ENCODE assay signal across 8 cellular contexts in the genomic region with DNA sequence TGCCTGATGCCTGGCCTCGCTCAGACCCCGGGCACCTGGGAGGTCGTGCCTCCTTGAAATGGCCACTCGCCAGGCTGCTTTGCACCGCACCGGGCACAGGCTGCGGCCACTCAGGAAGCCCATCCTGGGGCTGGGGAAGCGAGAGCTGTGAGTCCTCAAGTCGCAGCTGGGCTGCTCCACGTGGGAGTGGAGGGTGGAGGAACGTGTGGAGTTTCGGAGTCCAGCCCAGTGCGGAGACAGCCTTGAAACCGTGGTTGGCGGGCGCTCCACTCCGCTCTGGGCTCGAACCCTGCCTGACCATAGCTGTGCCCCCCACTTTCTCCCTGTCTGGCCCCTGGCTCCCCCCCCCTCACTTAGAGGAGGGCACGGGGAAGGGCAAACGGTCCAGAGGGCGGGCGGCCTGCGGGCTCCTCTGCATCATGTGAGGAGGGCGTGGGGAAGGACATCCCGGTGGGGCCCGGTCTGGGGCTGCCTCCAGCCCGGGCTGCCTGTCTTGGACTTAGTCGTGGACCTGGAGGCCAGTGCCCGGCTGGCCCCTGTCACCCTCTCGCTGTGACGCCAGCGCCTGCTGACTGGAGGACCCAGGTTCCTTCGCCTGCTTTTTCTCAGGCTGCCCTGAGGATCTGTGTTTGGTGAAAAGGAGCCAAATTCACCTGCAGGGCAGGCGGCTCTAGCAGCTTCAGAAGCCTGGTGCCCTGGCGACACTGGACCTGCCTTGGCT. TPM values are rescaled to one million over a fixed set of nuclear protein-coding genes. Genes with fewer than 3 reads are reported as not detected.
A peak's percentile ranks its signal among the peaks of the same experiment; 100 is the strongest.
DNase-seq lines count a peak whose midpoint lies in the region; ATAC-seq, FAIRE-seq and TF ChIP-seq lines count a peak whose summit lies in the region.
"Had no signal": no experiment of that assay in that cellular context is flagged by ENCODE, and none has a peak within 500 bp of the region (broad histone marks: within the 10 kb centered on the region; RNA-seq: fewer than 3 reads in every experiment).

No MANE protein-coding gene starts in this region.

- H3K4me2 ChIP-seq in keratinocyte (ENCODE audit: control insufficient read depth, extremely low read depth, insufficient read depth, low read depth, low read length) = peak overlapping the region; percentile 77

- TF ChIP-seq EP300 in stomach (IDR thresholded peaks at IDR 0.05) = no peak

- ATAC-seq in GM21390 (IDR thresholded peaks at IDR 0.05; ENCODE audit: unreplicated experiment) (no peak), GM21447 (IDR thresholded peaks at IDR 0.05; ENCODE audit: unreplicated experiment) (no peak)

- intact Hi-C loops in ascending aorta (cut with DNase I) = loop anchor here (2.0 to 5.0 kb wide), 3 partner anchors 39 to 1220 kb away; partner anchors contain the start of genes CEMP1, GNPTG and TSR3
- intact Hi-C loops in stomach (cut with DNase I; ENCODE audit: low total_unique reads) = no loop called here

- FAIRE-seq in keratinocyte (lab: Jason Lieb, UNC) = no peak

- no peak for TF ChIP-seq POLR2A in stomach (IDR thresholded peaks at IDR 0.05)

- no peaks in the 10 kb centered on the region for H3K4me1 ChIP-seq in HUES64 (ENCODE audit: insufficient read depth, low read length)
- peaks cover 21 to 25% of the 10 kb centered on the region in 2 donors for H3K4me1 ChIP-seq in ascending aorta
- peaks cover 16% of the 10 kb centered on the region for H3K4me1 ChIP-seq in keratinocyte (ENCODE audit: control insufficient read depth, extremely low read depth, insufficient read depth, low read length)
- H3K4me1 ChIP-seq in stomach = peaks cover 30 to 55% (median 48%) of the 10 kb centered on the region in 4 donors

- H3K9me3 ChIP-seq in HUES64 (ENCODE audit: insufficient read depth, low read depth, low read length) (no peaks in the 10 kb centered on the region), ascending aorta (no peaks in the 10 kb centered on the region), keratinocyte (ENCODE audit: control insufficient read depth, low read depth, low read length) (no peaks in the 10 kb centered on the region), stomach (no peaks in the 10 kb centered on the region)

- DNase-seq in ascending aorta (ENCODE audit: low spot score in 2 of 2) (no peak), keratinocyte (ENCODE audit: low read depth, low spot score) (no peak), stomach (no peak)
- no peak for DNase-seq in NK-92 treated with Interleukin-12 subunit alpha and Interleukin-12 subunit beta, amount 100 ng/mL, for 24 hours (lab: John Stamatoyannopoulos, UW)
- DNase-seq: stimulated activated CD4-positive, alpha-beta T cell treated with anti-CD3 and anti-CD28 coated beads, Interleukin-4, amount 100 ng/mL, for 24 hours had no signal

- H3K27me3 ChIP-seq in HUES64 (ENCODE audit: insufficient read depth, low read length) = no peaks in the 10 kb centered on the region
- no peaks in the 10 kb centered on the region for H3K27me3 ChIP-seq in ascending aorta
- no peaks in the 10 kb centered on the region for H3K27me3 ChIP-seq in keratinocyte (ENCODE audit: control insufficient read depth, extremely low read depth, insufficient read depth, low read length)
- no peaks in the 10 kb centered on the region for H3K27me3 ChIP-seq in stomach

- H3K36me3 ChIP-seq in HUES64 (ENCODE audit: insufficient read depth, low read length) (peaks cover 46% of the 10 kb centered on the region), ascending aorta (peaks cover 35 to 40% of the 10 kb centered on the region in 2 donors), keratinocyte (ENCODE audit: control insufficient read depth in 2 of 2, extremely low read depth in 1 of 2, insufficient read depth in 2 of 2, low read length in 2 of 2) (peaks cover 19 to 36% of the 10 kb centered on the region in 2 experiments), stomach (peaks cover 31 to 47% (median 44%) of the 10 kb centered on the region in 4 donors)

- H3K9me1 ChIP-seq in keratinocyte (ENCODE audit: control insufficient read depth, extremely low read depth, insufficient read depth, low read length) = no peaks in the 10 kb centered on the region

- H4K20me1 ChIP-seq in keratinocyte (ENCODE audit: control insufficient read depth, extremely low read depth, insufficient read depth, low read length) = peaks cover 34% of the 10 kb centered on the region

- H3K27ac ChIP-seq in HUES64 (ENCODE audit: low read depth, low read length) = no peak overlapping the region
- no peak overlapping the region for H3K27ac ChIP-seq in ascending aorta
- no peak overlapping the region for H3K27ac ChIP-seq in keratinocyte (ENCODE audit: control insufficient read depth, insufficient read depth, low read length)
- H3K27ac ChIP-seq in stomach = peak overlapping the region; percentile 0 to 98 (median 15)

- dilution Hi-C loops in keratinocyte (cut with MboI; ENCODE audit: extremely low pct_ligation_motif_present, low sequenced_read_pairs) = no loop called here

- peaks cover 66% of the 10 kb centered on the region for H3K79me2 ChIP-seq in keratinocyte (ENCODE audit: control insufficient read depth, insufficient read depth, low read length)

- H2AFZ ChIP-seq in keratinocyte (ENCODE audit: control insufficient read depth, low read length) = no peak overlapping the region

- H3K4me3 ChIP-seq in HUES64 (ENCODE audit: low read length) (peak overlapping the region; percentile 94), ascending aorta (peak overlapping the region; percentile 83 to 91), keratinocyte (ENCODE audit: control insufficient read depth in 2 of 3, extremely low read depth in 1 of 3, insufficient read depth in 2 of 3, low read depth in 1 of 3, low read length in 3 of 3) (peak overlapping the region; percentile 79 to 90 (median 89)), stomach (peak overlapping the region; percentile 79 to 97 (median 86))

- WGBS in HUES64 = 87% methylated on average over 35 of the region's 35 CpGs
- WGBS in stomach, 5 donors = 14 to 27% (median 23%) methylated on average over 7 to 35 of the region's 35 CpGs

- no peak for TF ChIP-seq CTCF in ascending aorta (IDR thresholded peaks at IDR 0.05)
- TF ChIP-seq CTCF in keratinocyte (optimal IDR thresholded peaks at IDR 0.05 in 1 of 3, IDR thresholded peaks at IDR 0.05 in 1 of 3, conservative IDR thresholded peaks at IDR 0.05 in 1 of 3; ENCODE audit: extremely low read depth in 1 of 3, insufficient read depth in 2 of 3, low read length in 3 of 3) = no peak
- TF ChIP-seq CTCF in stomach (IDR thresholded peaks at IDR 0.05) = no peak

- H3K9ac ChIP-seq in HUES64 (ENCODE audit: low read depth, low read length) (peak overlapping the region; percentile 100), keratinocyte (ENCODE audit: control insufficient read depth, extremely low read depth, insufficient read depth, low read length) (peak overlapping the region; percentile 80)

RNA-seq across cellular contexts. Expression of gene UBE2I, which starts 2.5 kb away (rescaled TPM):
- polyA plus RNA-seq in HUES64 (2013, experiment 1 of 2) = 181 TPM
- polyA plus RNA-seq in HUES64 (2013, experiment 2 of 2) = 205 TPM
- total RNA-seq in ascending aorta = 141 TPM
- polyA plus RNA-seq in keratinocyte = 72.8 to 157 TPM (median 139 TPM) in 3 replicates
- 332 TPM for polyA plus RNA-seq in keratinocyte (2011; ENCODE audit: low read depth)
- 136 and 183 TPM in 2 replicates for polyA plus RNA-seq in keratinocyte (2011; cell fraction: cytosol; rRNA removed)
- polyA plus RNA-seq in keratinocyte (2011; cell fraction: nucleus; rRNA removed) = 107 and 113 TPM in 2 replicates
- polyA plus RNA-seq in keratinocyte (2012; ENCODE audit: low replicate concordance) = 109 and 116 TPM in 2 replicates
- polyA minus RNA-seq in keratinocyte = 37.7 to 67.5 TPM (median 54.1 TPM) in 3 replicates
- 50.6 TPM for polyA minus RNA-seq in keratinocyte (2011; cell fraction: cytosol; rRNA and poly(A)+ RNA removed)
- polyA minus RNA-seq in keratinocyte (2011; cell fraction: nucleus; rRNA and poly(A)+ RNA removed) = 25.5 and 46.0 TPM in 2 replicates
- total RNA-seq in stomach = 10 to 100 TPM; 42.0 to 71.0 (median 48.0) TPM
- 10 to 100 TPM; 42.2 to 48.2 (median 42.6) TPM for polyA plus RNA-seq in stomach

RNA-seq across cellular contexts. Expression of gene BAIAP3, which starts 21.5 kb away (rescaled TPM):
- polyA plus RNA-seq in HUES64 (2013, experiment 1 of 2) = 1.7 TPM
- 4.2 TPM for polyA plus RNA-seq in HUES64 (2013, experiment 2 of 2)
- 0.64 TPM for total RNA-seq in ascending aorta
- 0.09 to 0.10 TPM in 2 of 3 replicates, not detected in the other for polyA plus RNA-seq in keratinocyte
- polyA plus RNA-seq in keratinocyte (2011; ENCODE audit: low read depth) = not detected
- 0.04 TPM in 1 of 2 replicates, not detected in the other for polyA plus RNA-seq in keratinocyte (2011; cell fraction: cytosol; rRNA removed)
- polyA plus RNA-seq in keratinocyte (2011; cell fraction: nucleus; rRNA removed) = 0.06 and 0.36 TPM in 2 replicates
- 0.16 and 0.18 TPM in 2 replicates for polyA plus RNA-seq in keratinocyte (2012; ENCODE audit: low replicate concordance)
- not detected in 3 replicates for polyA minus RNA-seq in keratinocyte
- not detected for polyA minus RNA-seq in keratinocyte (2011; cell fraction: cytosol; rRNA and poly(A)+ RNA removed)
- polyA minus RNA-seq in keratinocyte (2011; cell fraction: nucleus; rRNA and poly(A)+ RNA removed) = not detected in 2 replicates
- total RNA-seq in stomach = 10 to 100 TPM in 1 of 5 donors, 1 to 10 TPM in 4; 3.7 to 94.7 (median 6.7) TPM
- 1 to 10 TPM; 1.5 to 3.6 (median 2.5) TPM for polyA plus RNA-seq in stomach

RNA-seq across cellular contexts. Expression of gene TSR3, which starts 39.8 kb away (rescaled TPM):
- polyA plus RNA-seq in HUES64 (2013, experiment 1 of 2) = 50.1 TPM
- polyA plus RNA-seq in HUES64 (2013, experiment 2 of 2) = 45.6 TPM
- total RNA-seq in ascending aorta (143 TPM), stomach (100 to 1,000 TPM in 1 of 5 donors, 10 to 100 TPM in 3, 1 to 10 TPM in 1; 9.3 to 441 (median 41.1) TPM)
- polyA plus RNA-seq in keratinocyte (33.0 to 49.0 TPM (median 40.8 TPM) in 3 replicates), stomach (10 to 100 TPM; 65.6 to 74.5 (median 71.9) TPM)
- 15.8 TPM for polyA plus RNA-seq in keratinocyte (2011; ENCODE audit: low read depth)
- polyA plus RNA-seq in keratinocyte (2011; cell fraction: cytosol; rRNA removed) = 22.6 and 56.4 TPM in 2 replicates
- polyA plus RNA-seq in keratinocyte (2011; cell fraction: nucleus; rRNA removed) = 22.1 and 23.5 TPM in 2 replicates
- polyA plus RNA-seq in keratinocyte (2012; ENCODE audit: low replicate concordance) = 30.6 and 71.3 TPM in 2 replicates
- polyA minus RNA-seq in keratinocyte = 10.2 to 33.4 TPM (median 17.3 TPM) in 3 replicates
- polyA minus RNA-seq in keratinocyte (2011; cell fraction: cytosol; rRNA and poly(A)+ RNA removed) = 87.1 TPM
- polyA minus RNA-seq in keratinocyte (2011; cell fraction: nucleus; rRNA and poly(A)+ RNA removed) = 11.6 and 12.7 TPM in 2 replicates

RNA-seq across cellular contexts. Expression of gene GNPTG, which starts 39.8 kb away (rescaled TPM):
- 14.9 TPM for polyA plus RNA-seq in HUES64 (2013, experiment 1 of 2)
- polyA plus RNA-seq in HUES64 (2013, experiment 2 of 2) = 14.2 TPM
- 86.6 TPM for total RNA-seq in ascending aorta
- polyA plus RNA-seq in keratinocyte = 30.9 to 68.7 TPM (median 30.9 TPM) in 3 replicates
- 36.8 TPM for polyA plus RNA-seq in keratinocyte (2011; ENCODE audit: low read depth)
- polyA plus RNA-seq in keratinocyte (2011; cell fraction: cytosol; rRNA removed) = 24.4 and 54.9 TPM in 2 replicates
- 76.6 and 95.0 TPM in 2 replicates for polyA plus RNA-seq in keratinocyte (2011; cell fraction: nucleus; rRNA removed)
- 19.5 and 33.9 TPM in 2 replicates for polyA plus RNA-seq in keratinocyte (2012; ENCODE audit: low replicate concordance)
- polyA minus RNA-seq in keratinocyte = 12.4 to 24.9 TPM (median 16.7 TPM) in 3 replicates
- 38.9 TPM for polyA minus RNA-seq in keratinocyte (2011; cell fraction: cytosol; rRNA and poly(A)+ RNA removed)
- polyA minus RNA-seq in keratinocyte (2011; cell fraction: nucleus; rRNA and poly(A)+ RNA removed) = 17.1 and 25.8 TPM in 2 replicates
- 10 to 100 TPM; 32.5 to 87.9 (median 42.0) TPM for total RNA-seq in stomach
- 10 to 100 TPM; 30.0 to 56.1 (median 30.4) TPM for polyA plus RNA-seq in stomach

RNA-seq across cellular contexts. Expression of gene TPSD1, which starts 56.0 kb away (rescaled TPM):
- polyA plus RNA-seq in HUES64 (2013, experiment 1 of 2) = 0.30 TPM
- 0.38 TPM for polyA plus RNA-seq in HUES64 (2013, experiment 2 of 2)
- total RNA-seq in ascending aorta (20.8 TPM), stomach (1 to 10 TPM in 1 of 5 donors, not detected in 4; 7.6 TPM)
- polyA plus RNA-seq in keratinocyte (not detected in 3 replicates), stomach (1 to 10 TPM in 2 of 3 donors, under 1 TPM in 1; 0.70 to 6.4 (median 2.6) TPM)
- polyA plus RNA-seq in keratinocyte (2011; ENCODE audit: low read depth) = not detected
- not detected in 2 replicates for polyA plus RNA-seq in keratinocyte (2011; cell fraction: cytosol; rRNA removed)
- not detected in 2 replicates for polyA plus RNA-seq in keratinocyte (2011; cell fraction: nucleus; rRNA removed)
- not detected in 2 replicates for polyA plus RNA-seq in keratinocyte (2012; ENCODE audit: low replicate concordance)
- not detected in 3 replicates for polyA minus RNA-seq in keratinocyte
- not detected for polyA minus RNA-seq in keratinocyte (2011; cell fraction: cytosol; rRNA and poly(A)+ RNA removed)
- polyA minus RNA-seq in keratinocyte (2011; cell fraction: nucleus; rRNA and poly(A)+ RNA removed) = not detected in 2 replicates

Comparison
In these comparisons a context has a peak if more than half of its experiments do, and no peak if none do; other contexts are left out.
1. H3K27ac ChIP-seq: peak in stomach (5 of 5); none in HUES64 (single experiment), ascending aorta (0 of 2) and keratinocyte (single experiment).
2. Peak in every context shown above with its lines, with median percentiles within 50 percentile points of each other: H3K4me3 ChIP-seq.